ENCODE assay signal across 30 cellular contexts in the genomic region with DNA sequence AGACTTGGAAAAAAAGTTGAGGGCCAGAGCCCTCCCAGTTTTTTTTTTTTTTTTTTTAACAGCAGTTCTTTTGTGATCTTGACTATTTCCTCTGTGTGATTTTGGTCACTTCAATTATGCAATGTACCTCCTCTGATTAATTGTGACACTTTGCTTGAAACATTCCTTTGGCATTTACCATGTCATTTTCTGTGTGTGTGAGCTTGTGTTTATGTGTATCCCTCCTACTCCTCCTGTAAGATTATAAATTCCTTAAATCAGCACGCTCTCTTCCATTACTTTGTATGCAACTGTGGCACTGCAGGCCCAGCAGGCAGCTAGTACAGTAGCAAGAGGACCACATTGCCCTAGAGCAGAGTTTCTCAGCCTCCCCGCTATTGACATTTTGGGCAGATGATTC. TPM values are rescaled to one million over a fixed set of nuclear protein-coding genes. Genes with fewer than 3 reads are reported as not detected.
A peak's percentile ranks its signal among the peaks of the same experiment; 100 is the strongest.
DNase-seq lines count a peak whose midpoint lies in the region; ATAC-seq and TF ChIP-seq lines count a peak whose summit lies in the region.
"Had no signal": no experiment of that assay in that cellular context is flagged by ENCODE, and none has a peak within 500 bp of the region (broad histone marks: within the 10 kb centered on the region; RNA-seq: fewer than 3 reads in every experiment).

No MANE protein-coding gene starts in this region.

- H3K36me3 ChIP-seq in psoas muscle (ENCODE audit: insufficient read depth in 1 of 2, low read depth in 1 of 2), result peaks cover 2 to 52% of the 10 kb centered on the region in 2 donors

- intact Hi-C loops in psoas muscle (cut with DNase I), result no loop called here

- H3K27me3 ChIP-seq in psoas muscle (ENCODE audit: insufficient read depth in 3 of 3, low read length in 2 of 3), result no peaks in the 10 kb centered on the region
- H3K27me3 ChIP-seq: foreskin keratinocyte, testis had no signal

- H3K4me3 ChIP-seq in psoas muscle, result no peak overlapping the region
- H3K4me3 ChIP-seq: coronary artery, PC-9, smooth muscle cell, testis had no signal

- ATAC-seq in psoas muscle (peak in 2 of 4 donors; percentile 50 to 63), HG02938 (IDR thresholded peaks at IDR 0.05; ENCODE audit: unreplicated experiment) (no peak)
- ATAC-seq: effector memory CD8-positive, alpha-beta T cell; foreskin keratinocyte; HCT116; HepG2 had no signal

- peak overlapping the region; percentile 39 for H3K27ac ChIP-seq in psoas muscle
- no peak overlapping the region for H3K27ac ChIP-seq in substantia nigra (ENCODE audit: low read depth, low read length, poor library complexity, severe bottlenecking)
- H3K27ac ChIP-seq: coronary artery, foreskin keratinocyte, PC-9, testis had no signal

- WGBS in psoas muscle, 3 donors, result 95 to 97% (median 96%) methylated on average over 2 of the region's 2 CpGs

- TF ChIP-seq CTCF in psoas muscle (IDR thresholded peaks at IDR 0.05), result no peak

- H3K4me1 ChIP-seq in psoas muscle, result peaks cover 10% of the 10 kb centered on the region
- H3K4me1 ChIP-seq: foreskin keratinocyte, testis had no signal

- DNase-seq in EH (ENCODE audit: low read depth) (peak; percentile 50), amniotic epithelial cell (ENCODE audit: low read depth) (peak; percentile 39), foreskin melanocyte (peak; percentile 20), psoas muscle (no peak), NOMO-1 (lab: John Stamatoyannopoulos, UW; ENCODE audit: unreplicated experiment in 2 of 2) (no peak), substantia nigra (lab: John Stamatoyannopoulos, UW) (no peak)
- DNase-seq in activated T-cell treated with anti-CD3 and anti-CD28 coated beads, Interleukin-2, amount 50 U/mL, for 48 hours, result no peak
- DNase-seq: activated CD4-positive, alpha-beta T cell treated with anti-CD3 and anti-CD28 coated beads, Interleukin-2, amount 50 U/mL, for 48 hours; activated naive CD4-positive, alpha-beta T cell treated with Interleukin-2 at 50 U/mL for 16 hours; DMS153; effector memory CD8-positive, alpha-beta T cell; foreskin keratinocyte; hippocampal formation; Kasumi-1; NCI-H1436 treated with DMSO at 0.1 percent for 48 hours; NCI-H226; NCI-H526 treated with DMSO at 0.1 percent for 48 hours; NK-92 treated with Interleukin-12 subunit alpha and Interleukin-12 subunit beta, amount 100 ng/mL, for 24 hours; PC-9; SHP77 treated with DMSO at 0.1 percent for 48 hours; stimulated activated naive CD4-positive, alpha-beta T cell; T-helper 2 cell had no signal

- no peaks in the 10 kb centered on the region for H3K9me3 ChIP-seq in psoas muscle
- H3K9me3 ChIP-seq: testis had no signal

RNA-seq across cellular contexts. Expression of a gene that starts 33.2 kb away (rescaled TPM):
- total RNA-seq in psoas muscle, result 1 to 10 TPM; 1.7 to 2.6 (median 2.4) TPM
- polyA plus RNA-seq in psoas muscle, result 1 to 10 TPM in 1 of 3 donors, under 1 TPM in 2; 0.83 to 1.4 (median 0.95) TPM
- total RNA-seq: bronchial epithelial cell, foreskin keratinocyte, lung microvascular endothelial cell had no signal
- polyA plus RNA-seq: foreskin keratinocyte had no signal

RNA-seq across cellular contexts. Expression of a gene that starts 35.4 kb away (rescaled TPM):
- total RNA-seq in psoas muscle, result 10 to 100 TPM; 12.6 to 17.3 (median 13.6) TPM
- polyA plus RNA-seq in psoas muscle, result 10 to 100 TPM in 2 of 3 donors, 1 to 10 TPM in 1; 6.8 to 12.5 (median 10.1) TPM

Comparison
In these comparisons a context has a peak if more than half of its experiments do, and no peak if none do; other contexts are left out.
1. DNase-seq: peak in EH (single experiment), amniotic epithelial cell (single experiment) and foreskin melanocyte (single experiment); none in psoas muscle (0 of 2), NOMO-1 (0 of 2), activated T-cell treated with anti-CD3 and anti-CD28 coated beads, Interleukin-2, amount 50 U/mL, for 48 hours (0 of 2) and substantia nigra (0 of 49).